ENCODE assay signal across 8 cellular contexts in the genomic region with DNA sequence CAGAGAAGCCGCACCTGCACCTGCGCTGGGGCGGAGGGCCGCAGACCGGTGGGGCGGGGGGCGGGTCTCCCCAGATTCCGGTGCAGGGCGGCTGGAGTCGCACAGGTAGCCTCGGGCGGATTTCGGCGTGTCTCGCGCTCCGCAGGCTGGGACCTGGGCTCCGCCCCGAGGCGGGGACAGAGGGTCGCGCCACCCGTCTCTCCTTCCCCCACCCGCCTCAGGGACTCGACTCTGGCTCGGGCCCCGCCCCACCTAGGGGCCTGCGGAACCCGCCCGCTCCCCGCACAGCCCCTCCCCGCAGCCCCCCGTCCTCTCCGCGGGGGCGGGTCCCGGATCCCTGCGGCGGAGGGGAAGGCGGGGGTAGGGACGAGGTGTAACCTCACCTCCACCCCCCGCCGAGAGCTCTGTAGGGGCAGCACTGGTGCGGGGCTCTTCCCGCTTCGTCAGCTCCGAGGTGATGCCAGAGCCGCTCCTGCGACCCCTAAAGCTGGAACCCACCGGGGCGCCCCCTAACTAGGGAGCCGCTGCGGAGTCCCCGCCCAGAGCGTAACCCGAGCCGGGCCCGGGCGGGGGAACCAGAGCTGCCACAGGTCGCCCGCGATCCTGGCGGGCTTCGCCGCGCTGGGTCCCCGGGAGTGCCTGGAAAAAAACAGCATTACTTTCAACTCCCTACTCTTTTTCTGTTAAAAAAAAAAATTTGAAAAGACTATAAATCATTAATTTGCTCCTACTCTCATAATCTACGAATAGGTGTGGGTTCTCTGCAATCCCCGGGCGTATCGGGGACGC. TPM values are rescaled to one million over a fixed set of nuclear protein-coding genes. Genes with fewer than 3 reads are reported as not detected.
DNase-seq lines count a peak whose midpoint lies in the region; ATAC-seq and FAIRE-seq lines count a peak whose summit lies in the region.

A gene with protein sequence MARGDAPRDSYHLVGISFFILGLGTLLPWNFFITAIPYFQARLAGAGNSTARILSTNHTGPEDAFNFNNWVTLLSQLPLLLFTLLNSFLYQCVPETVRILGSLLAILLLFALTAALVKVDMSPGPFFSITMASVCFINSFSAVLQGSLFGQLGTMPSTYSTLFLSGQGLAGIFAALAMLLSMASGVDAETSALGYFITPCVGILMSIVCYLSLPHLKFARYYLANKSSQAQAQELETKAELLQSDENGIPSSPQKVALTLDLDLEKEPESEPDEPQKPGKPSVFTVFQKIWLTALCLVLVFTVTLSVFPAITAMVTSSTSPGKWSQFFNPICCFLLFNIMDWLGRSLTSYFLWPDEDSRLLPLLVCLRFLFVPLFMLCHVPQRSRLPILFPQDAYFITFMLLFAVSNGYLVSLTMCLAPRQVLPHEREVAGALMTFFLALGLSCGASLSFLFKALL (minus strand): TSS at position 134 of the 789 bp plus-strand sequence. CDS start 169 bp downstream, outside the sequence.

- peak; percentile 67 for ATAC-seq in HG03135 (IDR thresholded peaks at IDR 0.05; ENCODE audit: unreplicated experiment)

- peak; percentile 53 for DNase-seq in GM18507 (ENCODE audit: extremely low spot score, insufficient read length, low read depth)
- DNase-seq in NCI-H510A (lab: John Stamatoyannopoulos, UW) = peak; percentile 95
- DNase-seq in activated CD4-positive, alpha-beta T cell treated with anti-CD3 and anti-CD28 coated beads, Interleukin-2, amount 50 U/mL, for 4 hours = peak; percentile 61 to 64
- DNase-seq in effector CD8-positive, alpha-beta T cell (lab: John Stamatoyannopoulos, UW) = peak; percentile 73
- DNase-seq in stimulated activated CD8-positive, alpha-beta memory T cell treated with anti-CD3 and anti-CD28 coated beads, Interleukin-4, amount 100 ng/mL, for 1 hour (ENCODE audit: low read depth in 2 of 2, low spot score in 1 of 2) = peak; percentile 45 to 46
- DNase-seq in foreskin melanocyte = no peak

- H3K4me1 ChIP-seq in mononuclear cell (ENCODE audit: insufficient read depth, low read length) = peaks cover 16% of the 10 kb centered on the region

- FAIRE-seq in GM18507 (lab: Jason Lieb, UNC) = peak; percentile 68

- peaks cover 14% of the 10 kb centered on the region for H3K27me3 ChIP-seq in mononuclear cell (ENCODE audit: insufficient read depth, low read length)

- no peaks in the 10 kb centered on the region for H3K9me3 ChIP-seq in mononuclear cell (ENCODE audit: low read depth, low read length)

- peak within 1 kb of the TSS; percentile 49 for H3K4me3 ChIP-seq in mononuclear cell (ENCODE audit: low read length)

RNA-seq across cellular contexts. Expression of the gene that starts here (rescaled TPM):
- 1.2 TPM for total RNA-seq in mononuclear cell
